Comparison of ENCODE assay signal across 9 cellular contexts in the genomic region with DNA sequence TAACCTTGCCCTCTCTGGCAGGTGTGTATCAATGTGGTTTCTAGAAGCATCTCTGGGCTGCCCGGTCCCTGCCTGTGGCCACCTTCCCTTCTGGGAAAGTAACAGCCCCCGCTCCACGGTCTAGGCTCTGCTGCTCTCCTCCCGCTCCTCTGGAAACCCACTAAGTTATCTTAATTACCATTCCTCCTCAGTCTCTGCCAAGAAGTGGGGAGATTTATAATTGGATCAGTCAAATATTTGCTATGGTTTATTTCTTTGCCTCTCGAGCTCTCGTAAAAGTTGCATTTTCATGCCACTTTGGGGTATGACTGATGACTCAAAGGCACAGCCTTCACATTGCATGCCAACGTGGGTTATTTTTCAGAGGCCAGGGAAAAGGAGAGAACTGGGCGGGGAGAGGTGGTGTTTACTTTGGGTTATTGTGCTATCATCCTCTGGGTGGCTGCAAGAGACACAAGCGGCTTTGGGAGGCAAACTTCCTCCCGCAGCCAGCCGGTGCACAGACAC.
A peak's percentile ranks its signal among the peaks of the same experiment; 100 is the strongest.
DNase-seq lines count a peak whose midpoint lies in the region; ATAC-seq and TF ChIP-seq lines count a peak whose summit lies in the region.
"Had no signal": no experiment of that assay in that cellular context is flagged by ENCODE, and none has a peak within 500 bp of the region (broad histone marks: within the 10 kb centered on the region; RNA-seq: fewer than 3 reads in every experiment).

No MANE protein-coding gene starts in this region.

- H3K27ac Mint-ChIP-seq in immature natural killer cell, result no peak overlapping the region
- H3K27ac Mint-ChIP-seq: T-cell had no signal

- no peaks in the 10 kb centered on the region for H3K4me1 ChIP-seq in foreskin keratinocyte
- peaks cover 4 to 14% of the 10 kb centered on the region in 2 donors for H3K4me1 ChIP-seq in thoracic aorta (ENCODE audit: control insufficient read depth in 1 of 2, low read depth in 2 of 2)

- no peaks in the 10 kb centered on the region for H3K36me3 Mint-ChIP-seq in immature natural killer cell
- H3K36me3 Mint-ChIP-seq: T-cell had no signal

- peak overlapping the region; percentile 52 for H3K4me3 ChIP-seq in thoracic aorta

- no peaks in the 10 kb centered on the region for H3K4me1 Mint-ChIP-seq in immature natural killer cell
- H3K4me1 Mint-ChIP-seq: T-cell had no signal

- H3K36me3 ChIP-seq in thoracic aorta, result no peaks in the 10 kb centered on the region

- DNase-seq in SIG-M5 treated with dmso at 0.1 percent for 504 hours (lab: John Stamatoyannopoulos, UW; ENCODE audit: unreplicated experiment) (peak; percentile 24), SIG-M5 (lab: John Stamatoyannopoulos, UW) (no peak), NCI-H748 (lab: John Stamatoyannopoulos, UW; ENCODE audit: unreplicated experiment) (peak; percentile 70), foreskin keratinocyte (peak; percentile 42 to 69), thoracic aorta (ENCODE audit: low spot score) (no peak), immature natural killer cell (no peak)
- DNase-seq in NK-92 treated with Interleukin-12 subunit alpha and Interleukin-12 subunit beta, amount 100 ng/mL, for 24 hours (lab: John Stamatoyannopoulos, UW), result no peak
- DNase-seq: T-cell had no signal

- no peak overlapping the region for H3K4me3 Mint-ChIP-seq in immature natural killer cell
- H3K4me3 Mint-ChIP-seq: T-cell had no signal

- no peaks in the 10 kb centered on the region for H3K27me3 ChIP-seq in foreskin keratinocyte
- H3K27me3 ChIP-seq in thoracic aorta (replicated peaks; ENCODE audit: insufficient read depth), result no peaks in the 10 kb centered on the region

- peaks cover 0 to 2% (median 1%) of the 10 kb centered on the region in 3 donors for H3K27me3 Mint-ChIP-seq in immature natural killer cell (ENCODE audit: low read depth in 3 of 3)

- no peaks in the 10 kb centered on the region for H3K9me3 ChIP-seq in thoracic aorta

- H3K9me3 Mint-ChIP-seq in immature natural killer cell, result peaks cover 0 to 7% (median 0%) of the 10 kb centered on the region in 6 donors

- TF ChIP-seq CTCF in foreskin keratinocyte (conservative IDR thresholded peaks at IDR 0.05) (peak; percentile 36), thoracic aorta (IDR thresholded peaks at IDR 0.05) (no peak)

- ATAC-seq in foreskin keratinocyte (peak; percentile 89), thoracic aorta (ENCODE audit: insufficient number of reproducible peaks, low FRiP score, low read depth) (no peak), GM21737 (IDR thresholded peaks at IDR 0.05; ENCODE audit: unreplicated experiment) (no peak)
- ATAC-seq: T-cell had no signal

- H3K27ac ChIP-seq in foreskin keratinocyte (no peak overlapping the region), thoracic aorta (no peak overlapping the region)

Comparison
In these comparisons a context has a peak if more than half of its experiments do, and no peak if none do; other contexts are left out.
1. DNase-seq: peak in SIG-M5 treated with dmso at 0.1 percent for 504 hours (single experiment), NCI-H748 (single experiment) and foreskin keratinocyte (2 of 2); none in SIG-M5 (single experiment), thoracic aorta (single experiment), NK-92 treated with Interleukin-12 subunit alpha and Interleukin-12 subunit beta, amount 100 ng/mL, for 24 hours (single experiment) and immature natural killer cell (0 of 3).